8 cellular contexts compared by ENCODE assay signal in genomic region chr12:104108755-104109445, GRCh38. TPM values are rescaled to one million over a fixed set of nuclear protein-coding genes. Genes with fewer than 3 reads are reported as not detected.
A peak's percentile ranks its signal among the peaks of the same experiment; 100 is the strongest.
DNase-seq lines count a peak whose midpoint lies in the region; ATAC-seq and TF ChIP-seq lines count a peak whose summit lies in the region.

No MANE protein-coding gene starts in this region.

- peak; percentile 92 for TF ChIP-seq CTCF in DOHH2 (IDR thresholded peaks at IDR 0.05; ENCODE audit: low read depth, low read length, poor library complexity, severe bottlenecking)

- no peak overlapping the region for H3K4me3 ChIP-seq in DOHH2 (ENCODE audit: low read length)

- H3K4me1 ChIP-seq in DOHH2 (ENCODE audit: control insufficient read depth, low read length), result 0 out of 2 replicates have a peak, but pooled peaks cover 2% of the 10 kb centered on the region

- ATAC-seq in HG03095 (IDR thresholded peaks at IDR 0.05; ENCODE audit: unreplicated experiment), result peak; percentile 62
- ATAC-seq in GM18517 (IDR thresholded peaks at IDR 0.05; ENCODE audit: unreplicated experiment), result no peak

- no peak overlapping the region for H3K27ac ChIP-seq in DOHH2 (ENCODE audit: low read depth, low read length)

- no peaks in the 10 kb centered on the region for H3K9me2 ChIP-seq in DOHH2 (replicated peaks; ENCODE audit: control insufficient read depth, low read length)

- H3K4me2 ChIP-seq in DOHH2 (ENCODE audit: low read length), result no peak overlapping the region

- no peaks in the 10 kb centered on the region for H4K20me1 ChIP-seq in DOHH2 (ENCODE audit: control insufficient read depth, insufficient read depth, low read depth, low read length)

- H3K9me3 ChIP-seq in DOHH2 (ENCODE audit: control insufficient read depth, insufficient read depth, low read length), result no peaks in the 10 kb centered on the region

- H3K79me2 ChIP-seq in DOHH2 (ENCODE audit: control insufficient read depth, low read length), result no peaks in the 10 kb centered on the region

- DNase-seq in NCI-H460 (ENCODE audit: extremely low read depth, low read depth) (peak; percentile 76), cerebellar cortex (ENCODE audit: low spot score) (peak; percentile 96), kidney glomerular epithelial cell (lab: John Stamatoyannopoulos, UW) (peak; percentile 69)
- peak; percentile 83 to 84 for DNase-seq in activated CD4-positive, alpha-beta T cell treated with anti-CD3 and anti-CD28 coated beads for 24 hours (ENCODE audit: low read depth in 2 of 2)
- peak; percentile 79 for DNase-seq in stimulated activated CD4-positive, alpha-beta T cell treated with anti-CD3 and anti-CD28 coated beads, Interleukin-2, amount 100 ng/mL, for 4 hours (ENCODE audit: low read depth)

- H3F3A ChIP-seq in DOHH2 (ENCODE audit: control insufficient read depth, insufficient read depth), result no peaks in the 10 kb centered on the region

- no peaks in the 10 kb centered on the region for H3K36me3 ChIP-seq in DOHH2 (ENCODE audit: control insufficient read depth, low read length)

- no peaks in the 10 kb centered on the region for H3K27me3 ChIP-seq in DOHH2 (ENCODE audit: control insufficient read depth, low read length)

RNA-seq across cellular contexts. Expression of gene NFYB, which starts 29.1 kb away (rescaled TPM):
- 32.6 and 40.8 TPM in 2 replicates for total RNA-seq in NCI-H460 (2014; rRNA removed; shearing (Covaris generic))
- 19.2 and 25.1 TPM in 2 replicates for polyA plus RNA-seq in NCI-H460 (2014; cell fraction: nucleus; rRNA removed)

RNA-seq across cellular contexts. Expression of gene HCFC2, which starts 44.6 kb away (rescaled TPM):
- total RNA-seq in NCI-H460 (2014; rRNA removed; shearing (Covaris generic)), result 5.0 and 5.3 TPM in 2 replicates
- 9.6 and 11.6 TPM in 2 replicates for polyA plus RNA-seq in NCI-H460 (2014; cell fraction: nucleus; rRNA removed)

RNA-seq across cellular contexts. Expression of gene GLT8D2, which starts 58.9 kb away (rescaled TPM):
- 0.26 and 0.59 TPM in 2 replicates for total RNA-seq in NCI-H460 (2014; rRNA removed; shearing (Covaris generic))
- 0.40 and 0.56 TPM in 2 replicates for polyA plus RNA-seq in NCI-H460 (2014; cell fraction: nucleus; rRNA removed)
